In genomic region chr15:33675246-33675645, GRCh38 we compare ENCODE assay signal across 8 cellular contexts.
DNase-seq lines count a peak whose midpoint lies in the region; ATAC-seq and TF ChIP-seq lines count a peak whose summit lies in the region.

No MANE protein-coding gene starts in this region.

- H3K36me3 ChIP-seq in BJ (ENCODE audit: control insufficient read depth, insufficient read depth, low read length) (no peaks in the 10 kb centered on the region), HAP-1 (replicated peaks) (no peaks in the 10 kb centered on the region)

- TF ChIP-seq CTCF in BJ (IDR thresholded peaks at IDR 0.05; ENCODE audit: insufficient read depth, low read depth, low read length), result peak; percentile 26; the same call in 1 of the 2 replicates

- no peaks in the 10 kb centered on the region for H3K9me3 ChIP-seq in HAP-1

- H3K9me3 Mint-ChIP-seq in effector memory CD8-positive, alpha-beta T cell, result no peaks in the 10 kb centered on the region

- intact Hi-C loops in left ventricle myocardium superior (cut with micrococcal nuclease), result no loop called here

- in situ Hi-C loops in HAP-1 (cut with MboI; ENCODE audit: low sequenced_read_pairs), result no loop called here

- no peaks in the 10 kb centered on the region for H3K4me1 Mint-ChIP-seq in effector memory CD8-positive, alpha-beta T cell (ENCODE audit: low read depth in 2 of 2)

- H3K4me3 ChIP-seq in BJ (ENCODE audit: low read depth, low read length) (no peak overlapping the region), HAP-1 (no peak overlapping the region)

- H3K4me3 Mint-ChIP-seq in effector memory CD8-positive, alpha-beta T cell, result no peak overlapping the region

- no peak for ATAC-seq in GM18519 (IDR thresholded peaks at IDR 0.05; ENCODE audit: low FRiP score, unreplicated experiment)
- no peak for ATAC-seq in left ventricle myocardium superior
- no peak for ATAC-seq in effector memory CD8-positive, alpha-beta T cell (replicated peaks)

- CTCF ChIA-PET in BJ (lab: Yijun Ruan, JAX), result interaction anchor here (1.1 kb wide), 1 partner anchor 9 kb away, joined by 3 read pairs; no protein-coding TSS in a partner anchor

- peaks cover 7% of the 10 kb centered on the region for H3K27me3 ChIP-seq in BJ (ENCODE audit: control insufficient read depth, insufficient read depth, low read length)
- peaks cover 10% of the 10 kb centered on the region for H3K27me3 ChIP-seq in HAP-1 (ENCODE audit: low read depth)

- H3K27ac Mint-ChIP-seq in effector memory CD8-positive, alpha-beta T cell, result no peak overlapping the region

- POLR2A ChIA-PET in BJ (lab: Charles Lee), result no interaction called here

- no peaks in the 10 kb centered on the region for H3K36me3 Mint-ChIP-seq in effector memory CD8-positive, alpha-beta T cell (ENCODE audit: insufficient read depth)

- no peaks in the 10 kb centered on the region for H3K4me1 ChIP-seq in HAP-1

- H3K27me3 Mint-ChIP-seq in effector memory CD8-positive, alpha-beta T cell, result peaks cover 39 to 66% of the 10 kb centered on the region in 2 donors

- no peak for DNase-seq in BJ (ENCODE audit: low read depth)
- DNase-seq in HAP-1 (ENCODE audit: low spot score in 2 of 2), result peak; percentile 40 to 43
- peak; percentile 43 for DNase-seq in RPMI8226
- DNase-seq in iPS-NIHi11 (ENCODE audit: low spot score), result peak; percentile 49
- no peak for DNase-seq in SKM-1 (lab: John Stamatoyannopoulos, UW; ENCODE audit: unreplicated experiment)
- DNase-seq in left ventricle myocardium superior, result no peak
- DNase-seq in effector memory CD8-positive, alpha-beta T cell, result no peak

Comparison
In these comparisons a context has a peak if more than half of its experiments do, and no peak if none do; other contexts are left out.
1. DNase-seq: peak in HAP-1 (2 of 2), RPMI8226 (single experiment) and iPS-NIHi11 (single experiment); none in BJ (single experiment), SKM-1 (single experiment), left ventricle myocardium superior (single experiment) and effector memory CD8-positive, alpha-beta T cell (0 of 3).